In the genomic region with DNA sequence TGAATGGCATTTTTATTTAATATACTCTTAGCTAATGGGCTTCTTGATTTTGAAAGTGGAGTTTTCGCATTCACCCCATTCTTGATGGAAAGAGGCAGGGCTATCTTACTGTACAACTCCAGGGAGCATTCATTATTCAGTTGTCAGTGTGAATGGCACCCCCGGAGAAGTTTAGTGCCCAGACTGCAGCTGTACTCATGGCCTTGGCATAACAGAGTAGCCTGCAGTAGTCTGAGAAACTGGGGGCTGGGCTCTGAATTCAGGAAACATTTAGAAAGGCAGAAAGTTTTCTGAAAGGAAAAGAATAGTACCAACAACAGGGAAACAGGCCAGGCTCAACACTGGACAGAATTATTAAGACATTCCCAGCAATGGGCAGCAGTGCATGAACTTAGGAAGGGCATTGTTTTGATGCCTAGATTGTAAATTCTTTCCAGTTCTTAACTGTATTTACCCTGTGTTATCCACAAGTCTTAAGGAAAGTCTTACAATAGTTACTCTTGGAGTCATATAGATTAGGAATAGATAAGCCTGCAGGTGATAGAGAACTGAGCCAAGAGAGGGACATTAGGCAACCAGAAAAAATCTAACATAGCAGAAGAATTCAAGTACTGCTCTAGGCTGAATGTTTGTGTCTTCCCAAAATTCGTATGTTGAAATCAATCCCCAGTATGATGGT, we compare ENCODE assay signal across 22 cellular contexts. TPM values are rescaled to one million over a fixed set of nuclear protein-coding genes. Genes with fewer than 3 reads are reported as not detected.
DNase-seq lines count a peak whose midpoint lies in the region; ATAC-seq and TF ChIP-seq lines count a peak whose summit lies in the region.
"Had no signal": no experiment of that assay in that cellular context is flagged by ENCODE, and none has a peak within 500 bp of the region (broad histone marks: within the 10 kb centered on the region; RNA-seq: fewer than 3 reads in every experiment).

No MANE protein-coding gene starts in this region.

- TF ChIP-seq POLR2A in testis (IDR thresholded peaks at IDR 0.05): no peak

- TF ChIP-seq CTCF in LNCaP clone FGC (IDR thresholded peaks at IDR 0.05; ENCODE audit: control insufficient read depth, extremely low read depth, insufficient read depth) (no peak), cardiac fibroblast (IDR thresholded peaks at IDR 0.05; ENCODE audit: low read depth, low read length) (no peak), lower lobe of right lung (IDR thresholded peaks at IDR 0.05) (no peak), testis (IDR thresholded peaks at IDR 0.05) (no peak), RWPE1 (conservative IDR thresholded peaks at IDR 0.05; ENCODE audit: low read depth) (no peak)

- CTCF ChIA-PET in RWPE1 (lab: Yijun Ruan, JAX): no interaction called here

- H3K9me3 ChIP-seq in lower lobe of right lung: no peaks in the 10 kb centered on the region
- H3K9me3 ChIP-seq in testis: no peaks in the 10 kb centered on the region
- H3K9me3 ChIP-seq: colonic mucosa, right atrium auricular region had no signal

- peaks cover 12 to 17% of the 10 kb centered on the region in 2 donors for H3K36me3 Mint-ChIP-seq in stimulated activated naive B cell treated with anti-CD40 and anti-IgM and Interleukin-4, amounts not matched to agents 10 μg/mL and 1 μg/mL and 100 μg/mL, for 72 hours

- peak overlapping the region; percentile 51 for H3K27ac Mint-ChIP-seq in stimulated activated naive B cell treated with anti-CD40 and anti-IgM and Interleukin-4, amounts not matched to agents 10 μg/mL and 1 μg/mL and 100 μg/mL, for 72 hours
- H3K27ac Mint-ChIP-seq: activated naive CD4-positive, alpha-beta T cell treated with anti-CD3 and anti-CD28 coated beads, Interleukin-2, amount 10 ng/mL, durations not matched to agents 7 days and 5 days; CD8-positive, alpha-beta memory T cell; neural progenitor cell had no signal

- H3K36me3 ChIP-seq in lower lobe of right lung: peaks cover 4% of the 10 kb centered on the region
- no peaks in the 10 kb centered on the region for H3K36me3 ChIP-seq in testis (ENCODE audit: low read depth, missing control alignments)
- H3K36me3 ChIP-seq: colonic mucosa, neural progenitor cell, right atrium auricular region had no signal

- no peaks in the 10 kb centered on the region for H3K4me1 ChIP-seq in lower lobe of right lung
- H3K4me1 ChIP-seq in testis: no peaks in the 10 kb centered on the region
- H3K4me1 ChIP-seq: colonic mucosa had no signal

- ATAC-seq in lower lobe of right lung (peak; percentile 27 to 69), HG03045 (IDR thresholded peaks at IDR 0.05; ENCODE audit: unreplicated experiment) (no peak)
- no peak for ATAC-seq in stimulated activated naive B cell treated with anti-CD40 and anti-IgM and Interleukin-4, amounts not matched to agents 10 μg/mL and 1 μg/mL and 100 μg/mL, for 72 hours (replicated peaks)

- POLR2A ChIA-PET in RWPE1 (lab: Yijun Ruan, JAX; ENCODE audit: low non-redundant PET): no interaction called here

- DNase-seq in LNCaP clone FGC (ENCODE audit: low read depth) (peak; percentile 10), cardiac fibroblast (ENCODE audit: low read depth in 2 of 2) (peak; percentile 36 to 37), lower lobe of right lung (no peak), testis (no peak), T1000 (lab: John Stamatoyannopoulos, UW) (no peak), RWPE1 (ENCODE audit: low spot score) (no peak)
- DNase-seq in stimulated activated naive B cell treated with anti-CD40 and anti-IgM and Interleukin-4, amounts not matched to agents 10 μg/mL and 1 μg/mL and 100 μg/mL, for 72 hours: no peak
- DNase-seq: activated naive CD4-positive, alpha-beta T cell treated with anti-CD3 and anti-CD28 coated beads, Interleukin-2, amount 10 ng/mL, durations not matched to agents 7 days and 5 days; activated T-cell treated with anti-CD3 and anti-CD28 coated beads for 4 hours; aorta; CD8-positive, alpha-beta memory T cell; colonic mucosa; DMS79; foreskin fibroblast; KG1; NCI-H1048; NCI-H2029; SHP77 treated with DMSO at 0.1 percent for 48 hours; T-helper 1 cell had no signal

- no peak overlapping the region for H3K4me3 ChIP-seq in LNCaP clone FGC (ENCODE audit: low read depth, low read length)
- no peak overlapping the region for H3K4me3 ChIP-seq in cardiac fibroblast (replicated peaks in 1 of 2; ENCODE audit: low read depth in 2 of 2, low read length in 2 of 2)
- no peak overlapping the region for H3K4me3 ChIP-seq in lower lobe of right lung
- H3K4me3 ChIP-seq in testis: no peak overlapping the region
- H3K4me3 ChIP-seq: colonic mucosa, neural progenitor cell, right atrium auricular region had no signal

- H3K27me3 ChIP-seq in lower lobe of right lung (ENCODE audit: low read depth): no peaks in the 10 kb centered on the region
- H3K27me3 ChIP-seq in testis: no peaks in the 10 kb centered on the region
- H3K27me3 ChIP-seq: colonic mucosa, neural progenitor cell, right atrium auricular region had no signal

- WGBS in testis, 2 donors: 75% methylated on average over 3 of the region's 3 CpGs

- H3K4me3 Mint-ChIP-seq in stimulated activated naive B cell treated with anti-CD40 and anti-IgM and Interleukin-4, amounts not matched to agents 10 μg/mL and 1 μg/mL and 100 μg/mL, for 72 hours: no peak overlapping the region
- H3K4me3 Mint-ChIP-seq: activated naive CD4-positive, alpha-beta T cell treated with anti-CD3 and anti-CD28 coated beads, Interleukin-2, amount 10 ng/mL, durations not matched to agents 7 days and 5 days; CD8-positive, alpha-beta memory T cell; neural progenitor cell had no signal

- H3K4me1 Mint-ChIP-seq in stimulated activated naive B cell treated with anti-CD40 and anti-IgM and Interleukin-4, amounts not matched to agents 10 μg/mL and 1 μg/mL and 100 μg/mL, for 72 hours: peaks cover 2 to 8% of the 10 kb centered on the region in 2 donors
- H3K4me1 Mint-ChIP-seq: CD8-positive, alpha-beta memory T cell had no signal

- no peaks in the 10 kb centered on the region for H3K9me3 Mint-ChIP-seq in stimulated activated naive B cell treated with anti-CD40 and anti-IgM and Interleukin-4, amounts not matched to agents 10 μg/mL and 1 μg/mL and 100 μg/mL, for 72 hours
- H3K9me3 Mint-ChIP-seq: activated naive CD4-positive, alpha-beta T cell treated with anti-CD3 and anti-CD28 coated beads, Interleukin-2, amount 10 ng/mL, durations not matched to agents 7 days and 5 days; CD8-positive, alpha-beta memory T cell; neural progenitor cell had no signal

- no peaks in the 10 kb centered on the region for H3K27me3 Mint-ChIP-seq in stimulated activated naive B cell treated with anti-CD40 and anti-IgM and Interleukin-4, amounts not matched to agents 10 μg/mL and 1 μg/mL and 100 μg/mL, for 72 hours
- H3K27me3 Mint-ChIP-seq: activated naive CD4-positive, alpha-beta T cell treated with anti-CD3 and anti-CD28 coated beads, Interleukin-2, amount 10 ng/mL, durations not matched to agents 7 days and 5 days; CD8-positive, alpha-beta memory T cell had no signal

- intact Hi-C loops in lower lobe of right lung (cut with DNase I) (no loop called here), testis (cut with DNase I; ENCODE audit: low total_unique reads) (no loop called here)

- no peak overlapping the region for H3K27ac ChIP-seq in lower lobe of right lung
- no peak overlapping the region for H3K27ac ChIP-seq in testis
- H3K27ac ChIP-seq in RWPE1: no peak overlapping the region
- H3K27ac ChIP-seq: colonic mucosa, neural progenitor cell, right atrium auricular region had no signal

RNA-seq across cellular contexts. Expression of gene TIPARP, which starts 44.4 kb away (rescaled TPM):
- total RNA-seq in lower lobe of right lung: 58.0 TPM
- 10 to 100 TPM; 67.2 to 70.7 TPM for total RNA-seq in testis
- polyA plus RNA-seq in testis (ENCODE audit: insufficient read depth, low read depth, low replicate concordance): 115 TPM

Comparison
In these comparisons a context has a peak if more than half of its experiments do, and no peak if none do; other contexts are left out.
1. DNase-seq: peak in LNCaP clone FGC (single experiment) and cardiac fibroblast (2 of 2); none in lower lobe of right lung (single experiment), stimulated activated naive B cell treated with anti-CD40 and anti-IgM and Interleukin-4, amounts not matched to agents 10 μg/mL and 1 μg/mL and 100 μg/mL, for 72 hours (single experiment), testis (single experiment), T1000 (single experiment) and RWPE1 (single experiment).
2. ATAC-seq: peak in lower lobe of right lung (2 of 2); none in stimulated activated naive B cell treated with anti-CD40 and anti-IgM and Interleukin-4, amounts not matched to agents 10 μg/mL and 1 μg/mL and 100 μg/mL, for 72 hours (0 of 2) and HG03045 (single experiment).